In genomic region chr7:137970263-137970975, GRCh38 we compare ENCODE assay signal across 10 cellular contexts. TPM values are rescaled to one million over a fixed set of nuclear protein-coding genes. Genes with fewer than 3 reads are reported as not detected.
A peak's percentile ranks its signal among the peaks of the same experiment; 100 is the strongest.
DNase-seq lines count a peak whose midpoint lies in the region; ATAC-seq, FAIRE-seq and TF ChIP-seq lines count a peak whose summit lies in the region.
"Had no signal": no experiment of that assay in that cellular context is flagged by ENCODE, and none has a peak within 500 bp of the region (broad histone marks: within the 10 kb centered on the region; RNA-seq: fewer than 3 reads in every experiment).

No MANE protein-coding gene starts in this region.

- H4K91ac ChIP-seq in mesenchymal stem cell (ENCODE audit: low read length) (no peak overlapping the region), H9 (ENCODE audit: insufficient read length, low read depth, low read length) (no peak overlapping the region)

- no peak overlapping the region for H3K4me3 Mint-ChIP-seq in H9
- H3K4me3 Mint-ChIP-seq: B cell had no signal

- no peak overlapping the region for H3T11ph ChIP-seq in H9 (ENCODE audit: low read length)

- H3K9me3 Mint-ChIP-seq in H9, result peaks cover 0 to 4% of the 10 kb centered on the region in 2 experiments; a peak in 2 of 5 replicates

- H3K56ac ChIP-seq in H9 (ENCODE audit: insufficient read length, low read depth, low read length), result no peak overlapping the region

- H3K4ac ChIP-seq in mesenchymal stem cell (ENCODE audit: low read depth in 1 of 2, low read length in 2 of 2) (no peak overlapping the region), H9 (ENCODE audit: low read depth, low read length) (no peak overlapping the region)

- no peaks in the 10 kb centered on the region for H3K27me3 Mint-ChIP-seq in H9 (ENCODE audit: low read depth)
- H3K27me3 Mint-ChIP-seq: B cell had no signal

- TF ChIP-seq CTCF in A549 (IDR thresholded peaks at IDR 0.05), result no peak
- no peak for TF ChIP-seq CTCF in PC-9 (conservative IDR thresholded peaks at IDR 0.05)
- TF ChIP-seq CTCF in H9 (conservative IDR thresholded peaks at IDR 0.05), result no peak

- TF ChIP-seq EP300 in A549 (IDR thresholded peaks at IDR 0.05), result no peak

- no peak overlapping the region for H4K8ac ChIP-seq in mesenchymal stem cell (ENCODE audit: low read length)
- no peak overlapping the region for H4K8ac ChIP-seq in H9 (replicated peaks; ENCODE audit: insufficient read length, low read depth, low read length)

- no peak overlapping the region for H2BK5ac ChIP-seq in mesenchymal stem cell (ENCODE audit: low read depth, low read length, poor library complexity, severe bottlenecking)
- no peak overlapping the region for H2BK5ac ChIP-seq in H9 (ENCODE audit: insufficient read length, low read length)

- 61% methylated on average over 8 of the region's 8 CpGs for WGBS in A549 (ENCODE audit: missing lambda C conversion rate)
- 40% methylated on average over 7 of the region's 8 CpGs for WGBS in mesenchymal stem cell
- WGBS in H9 (ENCODE audit: extremely low coverage, insufficient read length, low lambda C conversion rate), result no CpG with 5 or more reads among the region's 8 CpGs

- TF ChIP-seq POLR2A in A549 (IDR thresholded peaks at IDR 0.05; ENCODE audit: low read length), result no peak

- H3K4me2 ChIP-seq in A549 (peak overlapping the region; percentile 60), PC-9 (no peak overlapping the region), mesenchymal stem cell (ENCODE audit: low read length, poor library complexity, severe bottlenecking) (no peak overlapping the region), H9 (ENCODE audit: insufficient read depth, insufficient read length, low read length) (no peak overlapping the region)

- BruUV-seq in PC-9 (replicated peaks; lab: Mats Ljungman, UMichigan), result no TSS peak

- H3K18ac ChIP-seq in mesenchymal stem cell (ENCODE audit: low read depth in 1 of 2, low read length in 2 of 2) (no peak overlapping the region), H9 (ENCODE audit: insufficient read length, low read depth, low read length) (no peak overlapping the region)

- H4K20me1 ChIP-seq in PC-9 (ENCODE audit: insufficient read depth) (no peaks in the 10 kb centered on the region), H9 (ENCODE audit: control insufficient read depth, insufficient read depth, insufficient read length) (no peaks in the 10 kb centered on the region)

- no peak overlapping the region for H2BK20ac ChIP-seq in H9 (ENCODE audit: low read depth, low read length, poor library complexity, severe bottlenecking)

- no peak overlapping the region for H3K27ac Mint-ChIP-seq in H9
- H3K27ac Mint-ChIP-seq: B cell had no signal

- H3K36me3 ChIP-seq in PC-9 (ENCODE audit: low read depth), result no peaks in the 10 kb centered on the region
- H3K36me3 ChIP-seq in mesenchymal stem cell (ENCODE audit: control insufficient read depth in 1 of 2, insufficient read depth in 2 of 2, low read depth in 1 of 2, low read length in 2 of 2), result no peaks in the 10 kb centered on the region

- H3K9me2 ChIP-seq in PC-9 (ENCODE audit: insufficient read depth), result no peaks in the 10 kb centered on the region

- CTCF ChIA-PET in A549 (lab: Yijun Ruan, JAX), result interaction anchor here (0.7 to 1.9 kb wide), 6 partner anchors 10 to 71 kb away, joined by 3 to 8 read pairs (median 3); partner anchors contain the start of gene CREB3L2
- CTCF ChIA-PET in PC-9 (lab: Charles Lee), result interaction anchor here (1.0 kb wide), 1 partner anchor 32 kb away, joined by 3 read pairs; the partner anchor contains the start of gene CREB3L2

- peak overlapping the region; percentile 61 for H3K9ac ChIP-seq in mesenchymal stem cell (ENCODE audit: low read length)
- no peak overlapping the region for H3K9ac ChIP-seq in H9 (ENCODE audit: extremely low read depth, insufficient read length, low read length)

- H2BK120ac ChIP-seq in mesenchymal stem cell (ENCODE audit: low read depth, low read length), result no peak overlapping the region
- H2BK120ac ChIP-seq in H9 (ENCODE audit: low read depth, low read length, poor library complexity, severe bottlenecking), result no peak overlapping the region

- no peaks in the 10 kb centered on the region for H3K23me2 ChIP-seq in H9 (ENCODE audit: insufficient read length, low read depth, low read length, poor library complexity, severe bottlenecking)

- H3K9me3 ChIP-seq in A549 (no peaks in the 10 kb centered on the region), PC-9 (ENCODE audit: insufficient read depth, low read depth) (0 out of 2 replicates have a peak, but pooled peaks cover 3% of the 10 kb centered on the region), mesenchymal stem cell (ENCODE audit: control insufficient read depth, low read length) (no peaks in the 10 kb centered on the region), H9 (ENCODE audit: control insufficient read depth, low read depth, low read length) (no peaks in the 10 kb centered on the region)

- no peaks in the 10 kb centered on the region for H3K27me3 ChIP-seq in PC-9 (ENCODE audit: insufficient read depth, low read depth)
- H3K27me3 ChIP-seq in mesenchymal stem cell (ENCODE audit: control insufficient read depth in 1 of 2, insufficient read depth in 1 of 2, low read length in 2 of 2), result no peaks in the 10 kb centered on the region
- H3K27me3 ChIP-seq in H9 (ENCODE audit: insufficient read depth, low read length), result no peaks in the 10 kb centered on the region

- no peak overlapping the region for H3K23ac ChIP-seq in mesenchymal stem cell (ENCODE audit: low read length in 2 of 2)
- no peak overlapping the region for H3K23ac ChIP-seq in H9 (ENCODE audit: insufficient read length, low read depth, low read length)

- H3F3A ChIP-seq in PC-9 (ENCODE audit: insufficient read depth, low read depth), result 0 out of 2 replicates have a peak, but pooled peaks cover 3% of the 10 kb centered on the region

- H2AFZ ChIP-seq in PC-9 (no peak overlapping the region), mesenchymal stem cell (ENCODE audit: low read depth, low read length) (no peak overlapping the region), H9 (ENCODE audit: low read length) (no peak overlapping the region)

- no peak overlapping the region for H4K5ac ChIP-seq in H9 (ENCODE audit: insufficient read length, low read depth, low read length)

- H3K79me2 ChIP-seq in PC-9 (ENCODE audit: low read depth) (peaks cover 70% of the 10 kb centered on the region), H9 (ENCODE audit: insufficient read depth, low read length) (peaks cover 4% of the 10 kb centered on the region; the same call in 1 of the 2 replicates)

- FAIRE-seq in A549 (lab: Jason Lieb, UNC), result no peak

- H3K36me3 Mint-ChIP-seq in H9 (ENCODE audit: insufficient read depth in 1 of 3, low read depth in 3 of 3), result peaks cover 7 to 21% (median 19%) of the 10 kb centered on the region in 3 experiments; a peak in 5 of 7 replicates

- POLR2A ChIA-PET in A549 (lab: Yijun Ruan, JAX), result interaction anchor here (1.3 kb wide), 1 partner anchor 32 kb away, joined by 4 read pairs; the partner anchor contains the start of gene CREB3L2
- POLR2A ChIA-PET in PC-9 (lab: Charles Lee; ENCODE audit: unreplicated experiment), result interaction anchor here (0.6 kb wide), 2 partner anchors 9 to 22 kb away, joined by 4 to 5 read pairs; no protein-coding TSS in a partner anchor

- H2BK15ac ChIP-seq in mesenchymal stem cell (ENCODE audit: low read depth, poor library complexity, severe bottlenecking), result no peak overlapping the region
- H2BK15ac ChIP-seq in H9 (ENCODE audit: low read depth, low read length), result no peak overlapping the region

- peaks cover 44% of the 10 kb centered on the region for H3K4me1 ChIP-seq in A549
- peaks cover 18% of the 10 kb centered on the region for H3K4me1 ChIP-seq in PC-9 (replicated peaks; ENCODE audit: insufficient read depth)
- peaks cover 10% of the 10 kb centered on the region for H3K4me1 ChIP-seq in mesenchymal stem cell (ENCODE audit: control insufficient read depth, insufficient read depth, low read depth, low read length)
- peaks cover 9% of the 10 kb centered on the region; the same call in 1 of the 2 replicates for H3K4me1 ChIP-seq in H9 (ENCODE audit: insufficient read depth, low read length)

- H3K27ac ChIP-seq in A549 (peak overlapping the region; percentile 63 to 78), PC-9 (no peak overlapping the region), epithelial cell of prostate (peak overlapping the region; percentile 33), mesenchymal stem cell (ENCODE audit: low read length, poor library complexity, severe bottlenecking) (peak overlapping the region; percentile 94), H9 (ENCODE audit: insufficient read length, low read depth, low read length) (no peak overlapping the region)

- peak; percentile 80 to 83 for ATAC-seq in A549
- no peak for ATAC-seq in GM19455 (IDR thresholded peaks at IDR 0.05; ENCODE audit: unreplicated experiment)

- DNase-seq in A549 (ENCODE audit: low read depth in 1 of 2, low spot score in 1 of 2) (peak; percentile 21 to 40), PC-9 (peak; percentile 45 to 49), epithelial cell of prostate (ENCODE audit: low read depth, low spot score) (no peak), mesenchymal stem cell (peak; percentile 88), GOT3 (lab: John Stamatoyannopoulos, UW) (no peak), NCI-H2171 (lab: John Stamatoyannopoulos, UW) (no peak), H9 (no peak)
- DNase-seq: NCI-H526 treated with DMSO at 0.1 percent for 48 hours had no signal

- H2BK12ac ChIP-seq in mesenchymal stem cell (ENCODE audit: low read length in 2 of 2) (no peak overlapping the region), H9 (ENCODE audit: insufficient read length, low read depth, low read length) (no peak overlapping the region)

- H3K4me1 Mint-ChIP-seq in H9, result peaks cover 26 to 32% of the 10 kb centered on the region in 2 experiments

- H3K79me1 ChIP-seq in mesenchymal stem cell (replicated peaks; ENCODE audit: low read length, poor library complexity, severe bottlenecking) (peaks cover 9% of the 10 kb centered on the region), H9 (ENCODE audit: insufficient read depth, low read depth, low read length, poor library complexity, severe bottlenecking) (peaks cover 11% of the 10 kb centered on the region)

- no peak for TF ChIP-seq RAD21 in A549 (conservative IDR thresholded peaks at IDR 0.05 in 1 of 2, IDR thresholded peaks at IDR 0.05 in 1 of 2)

- H3K4me3 ChIP-seq in A549, result no peak overlapping the region
- H3K4me3 ChIP-seq in PC-9, result no peak overlapping the region
- H3K4me3 ChIP-seq in mesenchymal stem cell (ENCODE audit: insufficient read depth in 1 of 2, low read depth in 1 of 2, low read length in 2 of 2), result peak overlapping the region in 1 of 2 experiments; percentile 16

- intact Hi-C loops in PC-9 (cut with micrococcal nuclease; ENCODE audit: unreplicated experiment), result no loop called here

- H2AK5ac ChIP-seq in mesenchymal stem cell (ENCODE audit: low read length, severe bottlenecking) (no peak overlapping the region), H9 (ENCODE audit: insufficient read length, low read length) (no peak overlapping the region)

- H3K14ac ChIP-seq in mesenchymal stem cell (ENCODE audit: low read length in 2 of 2) (no peak overlapping the region), H9 (ENCODE audit: insufficient read depth, low read length) (no peak overlapping the region)

RNA-seq across cellular contexts. Expression of gene CREB3L2, which starts 31.5 kb away (rescaled TPM):
- polyA plus RNA-seq in A549 (2011; rRNA removed) (32.2 and 33.8 TPM in 2 replicates), A549 (2017; fragmentation: RNase III; extraction: RNeasy Plus Mini Kit Qiagen cat#74134 plus additional on column Dnase treatment) (14.7 to 16.7 TPM (median 16.3 TPM) in 3 replicates)
- 8.3 and 11.3 TPM in 2 replicates for polyA plus RNA-seq in A549 (2012; cell fraction: cytosol; rRNA removed)
- polyA plus RNA-seq in A549 (2012; cell fraction: nucleus; rRNA removed), result 12.4 and 13.4 TPM in 2 replicates
- polyA minus RNA-seq in A549 (2011; rRNA and poly(A)+ RNA removed), result 41.4 and 42.3 TPM in 2 replicates
- total RNA-seq in PC-9 (2021) (41.2 and 41.9 TPM in 2 replicates), H9 (2021) (58.1 and 60.7 TPM in 2 replicates)
- polyA plus RNA-seq in mesenchymal stem cell (2013, experiment 1 of 2), result 52.7 TPM
- 51.1 TPM for polyA plus RNA-seq in mesenchymal stem cell (2013, experiment 2 of 2)

Comparison
In these comparisons a context has a peak if more than half of its experiments do, and no peak if none do; other contexts are left out.
1. DNase-seq: peak in A549 (2 of 2), PC-9 (2 of 2) and mesenchymal stem cell (single experiment); none in epithelial cell of prostate (single experiment), GOT3 (single experiment), NCI-H2171 (single experiment) and H9 (single experiment).
2. H3K27ac ChIP-seq: peak in A549 (2 of 2), epithelial cell of prostate (single experiment) and mesenchymal stem cell (single experiment); none in PC-9 (single experiment) and H9 (single experiment).